Comparison of ENCODE assay signal across 8 cellular contexts in the genomic region with DNA sequence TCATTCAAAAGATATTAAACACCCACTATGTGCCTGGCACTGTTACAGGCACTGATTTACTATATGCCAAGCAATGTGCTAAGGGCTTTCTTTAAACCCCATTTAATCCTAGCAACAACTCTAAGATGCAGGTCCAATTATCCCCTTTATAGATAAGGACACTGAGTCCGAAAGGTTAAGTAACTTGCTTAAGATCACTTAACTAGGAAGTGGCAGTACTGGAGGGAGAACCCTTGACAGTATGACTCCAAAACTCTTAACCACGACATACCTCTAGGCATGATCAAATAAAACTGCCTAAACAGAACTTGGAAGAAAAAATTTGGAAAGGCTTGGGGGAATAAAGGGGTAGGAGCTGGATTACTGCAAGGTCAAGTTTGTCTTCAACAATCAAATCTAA. TPM values are rescaled to one million over a fixed set of nuclear protein-coding genes. Genes with fewer than 3 reads are reported as not detected.
DNase-seq lines count a peak whose midpoint lies in the region; ATAC-seq and TF ChIP-seq lines count a peak whose summit lies in the region.

No MANE protein-coding gene starts in this region.

- no peaks in the 10 kb centered on the region for H3K27me3 ChIP-seq in CD8-positive, alpha-beta memory T cell (ENCODE audit: insufficient read depth, low read length, poor library complexity, severe bottlenecking)
- no peaks in the 10 kb centered on the region for H3K27me3 ChIP-seq in neuron (ENCODE audit: insufficient read depth, low read length)

- peaks cover 0 to 15% (median 0%) of the 10 kb centered on the region in 3 donors for H3K36me3 Mint-ChIP-seq in CD8-positive, alpha-beta memory T cell

- peaks cover 63 to 73% (median 70%) of the 10 kb centered on the region in 3 donors for H3K4me1 Mint-ChIP-seq in CD8-positive, alpha-beta memory T cell

- peaks cover 0 to 7% of the 10 kb centered on the region in 2 donors for H3K27me3 Mint-ChIP-seq in CD8-positive, alpha-beta memory T cell

- H3K9me3 ChIP-seq in CD8-positive, alpha-beta memory T cell (ENCODE audit: low read length) = no peaks in the 10 kb centered on the region
- H3K9me3 ChIP-seq in neuron (ENCODE audit: low read length) = no peaks in the 10 kb centered on the region

- no peak overlapping the region for H2AFZ ChIP-seq in neuron (ENCODE audit: low read depth, low read length)

- CTCF ChIA-PET in CD8-positive, alpha-beta memory T cell (lab: Charles Lee) = interaction anchor here (1.0 to 3.0 kb wide), 4 partner anchors 11 to 67 kb away, joined by 3 to 12 read pairs (median 5); no protein-coding TSS in a partner anchor

- no peaks in the 10 kb centered on the region for H3K36me3 ChIP-seq in CD8-positive, alpha-beta memory T cell (ENCODE audit: insufficient read depth, low read length)
- no peaks in the 10 kb centered on the region for H3K36me3 ChIP-seq in neuron (ENCODE audit: insufficient read depth, low read length)

- no peak for TF ChIP-seq POLR2A in NB4 (IDR thresholded peaks at IDR 0.05; ENCODE audit: extremely low read depth, insufficient read length)

- no peak for DNase-seq in CD8-positive, alpha-beta memory T cell
- DNase-seq in NB4 (ENCODE audit: low read depth) (peak; percentile 54), dermis blood vessel endothelial cell (peak; percentile 23), COR-L47 (lab: John Stamatoyannopoulos, UW) (no peak), SHP77 (lab: John Stamatoyannopoulos, UW) (no peak)

- peak overlapping the region; percentile 89 to 96 (median 94) for H3K4me3 Mint-ChIP-seq in CD8-positive, alpha-beta memory T cell

- no peak overlapping the region for H3K27ac ChIP-seq in CD8-positive, alpha-beta memory T cell (ENCODE audit: low read depth, low read length)

- peak overlapping the region; percentile 86 to 97 (median 94) for H3K27ac Mint-ChIP-seq in CD8-positive, alpha-beta memory T cell

- peak overlapping the region; percentile 58 for H3K4me3 ChIP-seq in CD8-positive, alpha-beta memory T cell (ENCODE audit: low read length)
- H3K4me3 ChIP-seq in NB4 (ENCODE audit: low read depth, low read length) (peak overlapping the region; percentile 89), neuron (ENCODE audit: low read length) (peak overlapping the region; percentile 76)

- POLR2A ChIA-PET in CD8-positive, alpha-beta memory T cell (lab: Charles Lee) = no interaction called here

- H3K9me3 Mint-ChIP-seq in CD8-positive, alpha-beta memory T cell = no peaks in the 10 kb centered on the region

- no peak for TF ChIP-seq CTCF in NB4 (IDR thresholded peaks at IDR 0.05; ENCODE audit: low read depth, low read length)

- no peak for ATAC-seq in HG02610 (IDR thresholded peaks at IDR 0.05; ENCODE audit: unreplicated experiment)
- no peak for ATAC-seq in GM21825 (IDR thresholded peaks at IDR 0.05; ENCODE audit: unreplicated experiment)

- peaks cover 57% of the 10 kb centered on the region for H3K4me1 ChIP-seq in CD8-positive, alpha-beta memory T cell (ENCODE audit: insufficient read depth, low read length)
- H3K4me1 ChIP-seq in neuron (ENCODE audit: insufficient read depth, low read length) = peaks cover 28% of the 10 kb centered on the region

RNA-seq across cellular contexts. Expression of a gene that starts 1.7 kb away (rescaled TPM):
- 10 to 100 TPM; 81.7 to 85.4 TPM for total RNA-seq in CD8-positive, alpha-beta memory T cell
- polyA plus RNA-seq in CD8-positive, alpha-beta memory T cell = 51.0 TPM
- 28.9 and 54.8 TPM in 2 replicates for total RNA-seq in dermis blood vessel endothelial cell

Comparison
In these comparisons a context has a peak if more than half of its experiments do, and no peak if none do; other contexts are left out.
1. DNase-seq: peak in NB4 (single experiment) and dermis blood vessel endothelial cell (single experiment); none in CD8-positive, alpha-beta memory T cell (0 of 5), COR-L47 (single experiment) and SHP77 (0 of 2).
2. Peak in every context shown above with its lines, with median percentiles within 50 percentile points of each other: H3K4me3 ChIP-seq.